In genomic region chr9:128215491-128216404, GRCh38 we compare ENCODE assay signal across 11 cellular contexts. TPM values are rescaled to one million over a fixed set of nuclear protein-coding genes. Genes with fewer than 3 reads are reported as not detected.
DNase-seq lines count a peak whose midpoint lies in the region; ATAC-seq and TF ChIP-seq lines count a peak whose summit lies in the region.
"Had no signal": no experiment of that assay in that cellular context is flagged by ENCODE, and none has a peak within 500 bp of the region (broad histone marks: within the 10 kb centered on the region; RNA-seq: fewer than 3 reads in every experiment).

No MANE protein-coding gene starts in this region.

- no peak for ATAC-seq in HG02588 (IDR thresholded peaks at IDR 0.05; ENCODE audit: unreplicated experiment)
- ATAC-seq in natural killer cell, result no peak

- H3K9ac ChIP-seq in adipocyte (ENCODE audit: low read length) (peak overlapping the region; percentile 45), rectal smooth muscle tissue (ENCODE audit: low read length) (no peak overlapping the region)

- TF ChIP-seq CTCF in glutamatergic neuron (IDR thresholded peaks at IDR 0.05; ENCODE audit: partially characterized antibody, unreplicated experiment) (no peak), natural killer cell (IDR thresholded peaks at IDR 0.05) (no peak)

- H3K27me3 ChIP-seq in adipocyte (replicated peaks; ENCODE audit: control insufficient read depth, insufficient read depth, low read length) (no peaks in the 10 kb centered on the region), rectal smooth muscle tissue (ENCODE audit: control insufficient read depth, insufficient read depth, low read length) (no peaks in the 10 kb centered on the region)

- peaks cover 5% of the 10 kb centered on the region for H3K36me3 Mint-ChIP-seq in glutamatergic neuron (ENCODE audit: unreplicated experiment)
- no peaks in the 10 kb centered on the region for H3K36me3 Mint-ChIP-seq in natural killer cell

- no peaks in the 10 kb centered on the region for H3K9me3 ChIP-seq in adipocyte (ENCODE audit: control insufficient read depth, low read length)

- H3K27me3 Mint-ChIP-seq in glutamatergic neuron (ENCODE audit: unreplicated experiment) (peaks cover 5% of the 10 kb centered on the region), natural killer cell (ENCODE audit: low read depth in 2 of 2) (peaks cover 0 to 6% of the 10 kb centered on the region in 2 donors)

- H3K27ac ChIP-seq in rectal smooth muscle tissue (ENCODE audit: low read depth, low read length), result peak overlapping the region; percentile 24

- H3K36me3 ChIP-seq in adipocyte (ENCODE audit: control insufficient read depth, insufficient read depth, low read length, severe bottlenecking) (no peaks in the 10 kb centered on the region), rectal smooth muscle tissue (ENCODE audit: control insufficient read depth, insufficient read depth, low read length) (no peaks in the 10 kb centered on the region)

- peaks cover 13% of the 10 kb centered on the region for H3K4me1 Mint-ChIP-seq in glutamatergic neuron (ENCODE audit: low read depth, unreplicated experiment)
- H3K4me1 Mint-ChIP-seq in natural killer cell, result peaks cover 11 to 12% of the 10 kb centered on the region in 2 donors

- DNase-seq in EH (ENCODE audit: low read depth), result peak; percentile 87
- DNase-seq in adipocyte (ENCODE audit: low read depth), result peak; percentile 51
- DNase-seq in glutamatergic neuron, result no peak
- no peak for DNase-seq in NCI-H1105 (lab: John Stamatoyannopoulos, UW)
- DNase-seq in NCI-H510A treated with DMSO at 0.1 percent for 48 hours (lab: John Stamatoyannopoulos, UW), result no peak
- DNase-seq in natural killer cell, result no peak
- DNase-seq: activated gamma-delta T cell; stimulated activated CD4-positive, alpha-beta T cell treated with anti-CD3 and anti-CD28 coated beads, Interleukin-15, amount 100 ng/mL, for 24 hours had no signal

- H3K4me1 ChIP-seq in adipocyte (ENCODE audit: control insufficient read depth, insufficient read depth, low read length) (peaks cover 24% of the 10 kb centered on the region), rectal smooth muscle tissue (ENCODE audit: control insufficient read depth, insufficient read depth, low read length) (peaks cover 2% of the 10 kb centered on the region)

- H3K4me3 ChIP-seq in adipocyte (ENCODE audit: low read length), result no peak overlapping the region
- no peak overlapping the region for H3K4me3 ChIP-seq in rectal smooth muscle tissue (ENCODE audit: low read length)

- peak overlapping the region; percentile 52 for H3K27ac Mint-ChIP-seq in glutamatergic neuron (ENCODE audit: unreplicated experiment)
- no peak overlapping the region for H3K27ac Mint-ChIP-seq in natural killer cell
- H3K27ac Mint-ChIP-seq: T-helper 2 cell treated with Interferon-gamma antibody and Interleukin-4, amounts not matched to agents 5 μg/mL and 100 μg/mL, for 36 hours had no signal

- intact Hi-C loops in natural killer cell (cut with micrococcal nuclease), result no loop called here

- H3K4me3 Mint-ChIP-seq in glutamatergic neuron (ENCODE audit: unreplicated experiment) (no peak overlapping the region), natural killer cell (no peak overlapping the region)
- H3K4me3 Mint-ChIP-seq: T-helper 2 cell treated with Interferon-gamma antibody and Interleukin-4, amounts not matched to agents 5 μg/mL and 100 μg/mL, for 36 hours had no signal

- H3K9me3 Mint-ChIP-seq in glutamatergic neuron (ENCODE audit: unreplicated experiment) (peaks cover 6% of the 10 kb centered on the region), natural killer cell (no peaks in the 10 kb centered on the region)
- H3K9me3 Mint-ChIP-seq: T-helper 2 cell treated with Interferon-gamma antibody and Interleukin-4, amounts not matched to agents 5 μg/mL and 100 μg/mL, for 36 hours had no signal

RNA-seq across cellular contexts. Expression of gene DNM1, which starts 12.6 kb away (rescaled TPM):
- 276 TPM for total RNA-seq in glutamatergic neuron (ENCODE audit: unreplicated experiment)
- 1 to 10 TPM; 1.4 to 8.1 (median 2.6) TPM for total RNA-seq in natural killer cell

RNA-seq across cellular contexts. Expression of gene CIZ1, which starts 24.4 kb away (rescaled TPM):
- total RNA-seq in glutamatergic neuron (ENCODE audit: unreplicated experiment) (174 TPM), natural killer cell (100 to 1,000 TPM; 152 to 165 (median 159) TPM)

RNA-seq across cellular contexts. Expression of gene BBLN, which starts 55.7 kb away (rescaled TPM):
- total RNA-seq in glutamatergic neuron (ENCODE audit: unreplicated experiment), result 147 TPM
- 10 to 100 TPM; 61.8 to 74.0 (median 69.3) TPM for total RNA-seq in natural killer cell

Comparison
In these comparisons a context has a peak if more than half of its experiments do, and no peak if none do; other contexts are left out.
1. DNase-seq: peak in EH (single experiment) and adipocyte (single experiment); none in glutamatergic neuron (single experiment), NCI-H1105 (single experiment), NCI-H510A treated with DMSO at 0.1 percent for 48 hours (single experiment) and natural killer cell (single experiment).
2. RNA of gene DNM1, which starts 12.6 kb away (total RNA-seq): 276 TPM in glutamatergic neuron (single experiment); 1.4 to 8.1 TPM in natural killer cell; every median in the first group is over 10 times any median in the second.